11 cellular contexts compared by ENCODE assay signal in the genomic region with DNA sequence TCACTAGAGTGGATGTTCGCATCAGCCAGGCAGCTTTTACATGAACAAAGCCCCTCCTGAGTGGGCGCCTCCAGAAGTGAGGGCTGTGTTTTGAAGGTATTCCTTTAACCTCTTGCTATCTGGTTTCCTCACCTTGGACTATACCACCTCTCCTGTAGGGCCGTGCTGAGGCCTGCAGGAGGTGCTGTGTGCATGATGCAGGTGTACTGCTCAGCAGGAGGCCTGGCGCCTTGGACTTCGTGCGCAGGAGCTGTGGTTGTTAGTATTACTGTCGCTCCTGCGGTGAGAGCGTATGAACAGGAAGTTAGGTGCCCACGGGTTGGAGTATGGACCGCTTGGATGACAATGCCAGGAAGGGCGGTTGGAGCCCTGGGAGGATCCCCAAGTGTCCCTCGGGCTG.
DNase-seq lines count a peak whose midpoint lies in the region; ATAC-seq and TF ChIP-seq lines count a peak whose summit lies in the region.
"Had no signal": no experiment of that assay in that cellular context is flagged by ENCODE, and none has a peak within 500 bp of the region (broad histone marks: within the 10 kb centered on the region; RNA-seq: fewer than 3 reads in every experiment).

No MANE protein-coding gene starts in this region.

- peaks cover 0 to 7% (median 0%) of the 10 kb centered on the region in 11 experiments; a peak in 4 of 22 replicates for H3K27me3 ChIP-seq in BLaER1 treated with 17β-estradiol and CSF1 and Interleukin-3, amounts not matched to agents 10 nM and 100 nM
- no peaks in the 10 kb centered on the region for H3K27me3 ChIP-seq in hepatocyte

- H4K20me1 ChIP-seq in BLaER1 treated with 17β-estradiol and CSF1 and Interleukin-3, amounts not matched to agents 10 nM and 100 nM: peaks cover 0 to 30% (median 0%) of the 10 kb centered on the region in 11 experiments; a peak in 6 of 22 replicates
- H4K20me1 ChIP-seq in hepatocyte (ENCODE audit: insufficient read depth, poor library complexity, severe bottlenecking): peaks cover 9% of the 10 kb centered on the region

- no peak overlapping the region for H3K27ac ChIP-seq in BLaER1 treated with 17β-estradiol and CSF1 and Interleukin-3, amounts not matched to agents 10 nM and 100 nM
- no peak overlapping the region for H3K27ac ChIP-seq in hepatocyte

- no peaks in the 10 kb centered on the region for H3K9me2 ChIP-seq in hepatocyte (replicated peaks; ENCODE audit: insufficient read depth)

- WGBS in hepatocyte (ENCODE audit: low lambda C conversion rate, missing lambda C conversion rate): 87% methylated on average over 13 of the region's 13 CpGs

- peak overlapping the region in 9 of 11 experiments; percentile 13 to 95 (median 83); a peak in 15 of 22 replicates for H3K4me2 ChIP-seq in BLaER1 treated with 17β-estradiol and CSF1 and Interleukin-3, amounts not matched to agents 10 nM and 100 nM
- no peak overlapping the region for H3K4me2 ChIP-seq in hepatocyte

- TF ChIP-seq CTCF in GM12874 (IDR thresholded peaks at IDR 0.05; ENCODE audit: insufficient read depth, low read depth, low read length) (peak; percentile 25; the same call in 1 of the 2 replicates), hepatocyte (IDR thresholded peaks at IDR 0.05; ENCODE audit: poor library complexity) (peak; percentile 10), omental fat pad (IDR thresholded peaks at IDR 0.05) (no peak)

- H2AFZ ChIP-seq in hepatocyte: no peak overlapping the region

- ATAC-seq in omental fat pad (ENCODE audit: low FRiP score) (no peak), HG02610 (IDR thresholded peaks at IDR 0.05; ENCODE audit: unreplicated experiment) (no peak)
- ATAC-seq: activated T-cell treated with anti-CD3 and anti-CD28 coated beads, Interleukin-2, amount 50 U/mL, for 4 hours had no signal

- H3K4me3 ChIP-seq in BLaER1 treated with 17β-estradiol and CSF1 and Interleukin-3, amounts not matched to agents 10 nM and 100 nM: no peak overlapping the region
- H3K4me3 ChIP-seq in hepatocyte: no peak overlapping the region

- DNase-seq in SW480 (ENCODE audit: low spot score) (peak; percentile 84), hepatocyte (ENCODE audit: low spot score) (no peak), omental fat pad (ENCODE audit: low spot score) (no peak), NOMO-1 treated with DMSO at 0.1 percent for 48 hours (lab: John Stamatoyannopoulos, UW; ENCODE audit: unreplicated experiment) (no peak)
- DNase-seq in activated effector memory CD4-positive, alpha-beta T cell treated with anti-CD3 and anti-CD28 coated beads, Interleukin-2, amount 50 U/mL, for 16 hours: no peak
- DNase-seq: activated T-cell treated with anti-CD3 and anti-CD28 coated beads, Interleukin-2, amount 50 U/mL, for 4 hours; DMS79; SW 1271 had no signal

- no peak overlapping the region for H3K9ac ChIP-seq in BLaER1 treated with 17β-estradiol and CSF1 and Interleukin-3, amounts not matched to agents 10 nM and 100 nM

- no peaks in the 10 kb centered on the region for H3K9me3 ChIP-seq in BLaER1 treated with 17β-estradiol and CSF1 and Interleukin-3, amounts not matched to agents 10 nM and 100 nM (replicated peaks in 1 of 11)
- no peaks in the 10 kb centered on the region for H3K9me3 ChIP-seq in hepatocyte (ENCODE audit: low read depth)

- peaks cover 16 to 67% (median 56%) of the 10 kb centered on the region in 10 experiments for H3K4me1 ChIP-seq in BLaER1 treated with 17β-estradiol and CSF1 and Interleukin-3, amounts not matched to agents 10 nM and 100 nM
- H3K4me1 ChIP-seq in hepatocyte (ENCODE audit: insufficient read depth): no peaks in the 10 kb centered on the region

- H3K79me2 ChIP-seq in hepatocyte: peaks cover 4% of the 10 kb centered on the region

- no peaks in the 10 kb centered on the region for H3K36me3 ChIP-seq in BLaER1 treated with 17β-estradiol and CSF1 and Interleukin-3, amounts not matched to agents 10 nM and 100 nM
- no peaks in the 10 kb centered on the region for H3K36me3 ChIP-seq in hepatocyte (replicated peaks; ENCODE audit: insufficient read depth, low read depth)

Comparison
In these comparisons a context has a peak if more than half of its experiments do, and no peak if none do; other contexts are left out.
1. CTCF ChIP-seq: peak in GM12874 (single experiment) and hepatocyte (single experiment); none in omental fat pad (0 of 3).